In genomic region chr2:80329491-80329890, GRCh38 we compare ENCODE assay signal across 25 cellular contexts. TPM values are rescaled to one million over a fixed set of nuclear protein-coding genes. Genes with fewer than 3 reads are reported as not detected.
"Had no signal": no experiment of that assay in that cellular context is flagged by ENCODE, and none has a peak within 500 bp of the region (broad histone marks: within the 10 kb centered on the region; RNA-seq: fewer than 3 reads in every experiment).

No MANE protein-coding gene starts in this region.

- H3K4me1 ChIP-seq: gastrocnemius medialis, right atrium auricular region, testis had no signal

- H3K4me3 ChIP-seq: dorsolateral prefrontal cortex, esophagus muscularis mucosa, gastrocnemius medialis, heart right ventricle, lung, right atrium auricular region, sigmoid colon, skin epidermis, testis, tibial nerve had no signal

- H3K36me3 ChIP-seq: esophagus muscularis mucosa, gastrocnemius medialis, heart right ventricle, right atrium auricular region, sigmoid colon, tibial nerve had no signal

- H3K27me3 ChIP-seq: esophagus muscularis mucosa, gastrocnemius medialis, right atrium auricular region, sigmoid colon, testis, tibial nerve had no signal

- ATAC-seq: gastrocnemius medialis; heart right ventricle; left ventricle myocardium superior; naive thymus-derived CD4-positive, alpha-beta T cell; stimulated activated naive B cell treated with anti-CD40 and anti-IgM and Interleukin-4, amounts not matched to agents 10 μg/mL and 1 μg/mL and 100 μg/mL, for 72 hours; stimulated activated naive CD8-positive, alpha-beta T cell treated with anti-CD3 and anti-CD28 coated beads, Interleukin-15, amount 100 ng/mL, for 72 hours had no signal

- H3K27ac ChIP-seq: dorsolateral prefrontal cortex, esophagus muscularis mucosa, gastrocnemius medialis, heart right ventricle, right atrium auricular region, sigmoid colon, skin epidermis, testis, tibial nerve had no signal

- DNase-seq: cortex of kidney; dorsolateral prefrontal cortex; effector CD8-positive, alpha-beta T cell; gastrocnemius medialis; heart right ventricle; hypothalamus; left ventricle myocardium superior; mesenchymal stem cell; naive thymus-derived CD4-positive, alpha-beta T cell; nephron progenitor cell; sigmoid colon; stimulated activated CD4-positive, alpha-beta T cell treated with anti-CD3 and anti-CD28 coated beads, Interleukin-2, amount 100 ng/mL, for 24 hours; stimulated activated CD4-positive, alpha-beta T cell treated with anti-CD3 and anti-CD28 coated beads, Interleukin-4, amount 100 ng/mL, for 4 hours; stimulated activated naive B cell treated with anti-CD40 and anti-IgM and Interleukin-4, amounts not matched to agents 10 μg/mL and 1 μg/mL and 100 μg/mL, for 72 hours; stimulated activated naive CD8-positive, alpha-beta T cell treated with anti-CD3 and anti-CD28 coated beads, Interleukin-15, amount 100 ng/mL, for 72 hours; testis had no signal

- H3K9me3 ChIP-seq: esophagus muscularis mucosa, gastrocnemius medialis, heart right ventricle, right atrium auricular region, sigmoid colon, testis, tibial nerve had no signal

RNA-seq across cellular contexts. Expression of gene LRRTM1, which starts 24.9 kb away (rescaled TPM):
- total RNA-seq: fibroblast of villous mesenchyme; gastrocnemius medialis; naive thymus-derived CD4-positive, alpha-beta T cell; pulmonary artery endothelial cell; subcutaneous adipose tissue; ureter had no signal
